ENCODE assay signal across 8 cellular contexts in genomic region chr19:1275260-1275975, GRCh38. TPM values are rescaled to one million over a fixed set of nuclear protein-coding genes. Genes with fewer than 3 reads are reported as not detected.
DNase-seq lines count a peak whose midpoint lies in the region; ATAC-seq and TF ChIP-seq lines count a peak whose summit lies in the region.

FAM174C (plus strand) TSS chr19:1275530; CDS start chr19:1275550, 20 bp downstream.

- intact Hi-C loops in T-helper 1 cell treated with Interleukin-12 subunit alpha and Interleukin-12 subunit beta and Interleukin-4 antibody, amounts not matched to agents 30 ng/mL and 1 ng/mL, for 36 hours (cut with micrococcal nuclease) = loop anchor here (1.0 to 2.0 kb wide), 3 partner anchors 9 to 108 kb away; partner anchors contain the start of gene NDUFS7
- intact Hi-C loops in heart right ventricle (cut with DNase I) = loop anchor here in 6 of 10 donors (5.0 to 10.0 kb wide), 6 partner anchors 107 to 237 kb away; partner anchors contain the start of genes DAZAP1 (in 3 of the 6), GAMT (in 3 of the 6), NDUFS7 (in 2 of the 6) and ADAMTSL5 (in 1 of the 6)
- intact Hi-C loops in prostate gland (cut with DNase I) = loop anchor here (5.0 to 10.0 kb wide), 4 partner anchors 82 to 227 kb away; partner anchors contain the start of genes DAZAP1, GAMT and RPS15

- no peaks in the 10 kb centered on the region for H3K27me3 ChIP-seq in heart right ventricle
- no peaks in the 10 kb centered on the region for H3K27me3 ChIP-seq in prostate gland (replicated peaks; ENCODE audit: insufficient read depth)

- peaks cover 43 to 67% (median 63%) of the 10 kb centered on the region in 9 donors for H3K4me1 ChIP-seq in heart right ventricle
- H3K4me1 ChIP-seq in prostate gland (replicated peaks) = peaks cover 51% of the 10 kb centered on the region

- H3K27ac ChIP-seq in heart right ventricle (peak within 1 kb of the TSS; percentile 89 to 100 (median 98)), prostate gland (peak within 1 kb of the TSS; percentile 94 to 99)

- in situ Hi-C loops in GM13977 (cut with MboI; ENCODE audit: low pct_unique_long_range_greater_than_20kb, low sequenced_read_pairs, unreplicated experiment) = loop anchor here (25.0 kb wide), 1 partner anchor 112 kb away; the partner anchor contains the start of gene NDUFS7

- no peaks in the 10 kb centered on the region for H3K9me3 ChIP-seq in heart right ventricle
- H3K9me3 ChIP-seq in prostate gland = no peaks in the 10 kb centered on the region

- DNase-seq in GM13977 (ENCODE audit: low spot score) (peak; percentile 99), NCI-H1694 (lab: John Stamatoyannopoulos, UW) (peak; percentile 85), amniotic epithelial cell (ENCODE audit: low read depth) (peak; percentile 95), heart right ventricle (peak; percentile 95 to 96), prostate gland (ENCODE audit: low spot score) (peak; percentile 94), ureter (ENCODE audit: low spot score) (peak; percentile 98)

- H3K4me3 ChIP-seq in heart right ventricle (peak within 1 kb of the TSS; percentile 42 to 91 (median 70)), prostate gland (peak within 1 kb of the TSS; percentile 53 to 78)

- peaks cover 0 to 76% (median 53%) of the 10 kb centered on the region in 9 donors for H3K36me3 ChIP-seq in heart right ventricle
- H3K36me3 ChIP-seq in prostate gland = peaks cover 9 to 34% of the 10 kb centered on the region in 2 donors

- peak; percentile 41 for TF ChIP-seq POLR2A in prostate gland (IDR thresholded peaks at IDR 0.05)

- TF ChIP-seq CTCF in GM13977 (IDR thresholded peaks at IDR 0.05; ENCODE audit: extremely low read depth, insufficient read depth, missing control alignments) (no peak), heart right ventricle (IDR thresholded peaks at IDR 0.05) (no peak), prostate gland (IDR thresholded peaks at IDR 0.05) (peak in 2 of 4 experiments; percentile 12 to 25)

- ATAC-seq in HG02884 (IDR thresholded peaks at IDR 0.05; ENCODE audit: unreplicated experiment) = peak; percentile 58
- ATAC-seq in heart right ventricle = peak; percentile 68 to 93 (median 78)

- WGBS in heart right ventricle, 2 donors = 0% methylated on average over 94 to 98 of the region's 98 CpGs
- under 1% methylated on average over 76 of the region's 98 CpGs for WGBS in prostate gland

RNA-seq across cellular contexts. Expression of gene FAM174C, which starts in this region (rescaled TPM):
- total RNA-seq in T-helper 1 cell treated with Interleukin-12 subunit alpha and Interleukin-12 subunit beta and Interleukin-4 antibody, amounts not matched to agents 30 ng/mL and 1 ng/mL, for 36 hours = 55.8 and 64.6 TPM in 2 replicates
- total RNA-seq in heart right ventricle = 10 to 100 TPM in 7 of 10 donors, 1 to 10 TPM in 3; 8.2 to 19.0 (median 12.7) TPM
- 10 to 100 TPM; 40.2 to 70.2 TPM for polyA plus RNA-seq in heart right ventricle
- total RNA-seq in prostate gland = 10 to 100 TPM; 95.1 to 98.7 TPM
- 47.5 TPM for total RNA-seq in ureter

Comparison
In these comparisons a context has a peak if more than half of its experiments do, and no peak if none do; other contexts are left out.
1. Peak in every context shown above with its lines: DNase-seq, ATAC-seq, H3K4me3 ChIP-seq and H3K27ac ChIP-seq.